24 cellular contexts compared by ENCODE assay signal in genomic region chr18:72828601-72829000, GRCh38. TPM values are rescaled to one million over a fixed set of nuclear protein-coding genes. Genes with fewer than 3 reads are reported as not detected.
DNase-seq lines count a peak whose midpoint lies in the region; ATAC-seq, FAIRE-seq and TF ChIP-seq lines count a peak whose summit lies in the region.
"Had no signal": no experiment of that assay in that cellular context is flagged by ENCODE, and none has a peak within 500 bp of the region (broad histone marks: within the 10 kb centered on the region; RNA-seq: fewer than 3 reads in every experiment).

No MANE protein-coding gene starts in this region.

- no peaks in the 10 kb centered on the region for H3K36me3 ChIP-seq in MM.1S (replicated peaks; ENCODE audit: insufficient read depth, low read length)
- no peaks in the 10 kb centered on the region for H3K36me3 ChIP-seq in neural cell (ENCODE audit: insufficient read depth, low read length)
- H3K36me3 ChIP-seq: BLaER1 treated with 17β-estradiol and CSF1 and Interleukin-3, amounts not matched to agents 10 nM and 100 nM had no signal

- no peak overlapping the region for H3K27ac Mint-ChIP-seq in HFFc6
- H3K27ac Mint-ChIP-seq: B cell; CD4-positive, alpha-beta T cell; CD8-positive, alpha-beta T cell had no signal

- no peak for FAIRE-seq in GM12892 (lab: Jason Lieb, UNC)
- FAIRE-seq: GM12878, GM19239 had no signal

- H3K4me3 Mint-ChIP-seq in HFFc6: no peak overlapping the region
- H3K4me3 Mint-ChIP-seq: B cell; CD4-positive, alpha-beta T cell; CD8-positive, alpha-beta T cell had no signal

- H3K9ac ChIP-seq in MM.1S (ENCODE audit: low read length) (no peak overlapping the region), neural cell (ENCODE audit: low read length) (no peak overlapping the region)
- H3K9ac ChIP-seq: BLaER1 treated with 17β-estradiol and CSF1 and Interleukin-3, amounts not matched to agents 10 nM and 100 nM had no signal

- no peak overlapping the region for H3K27ac ChIP-seq in MM.1S (ENCODE audit: low read length)
- H3K27ac ChIP-seq in neural cell (ENCODE audit: low read length): no peak overlapping the region
- H3K27ac ChIP-seq: BLaER1 treated with 17β-estradiol and CSF1 and Interleukin-3, amounts not matched to agents 10 nM and 100 nM; C4-2B had no signal

- peak; percentile 91 for TF ChIP-seq EP300 in neural cell (conservative IDR thresholded peaks at IDR 0.05; ENCODE audit: poor library complexity, severe bottlenecking)

- no peak overlapping the region for H3K4me3 ChIP-seq in Jurkat, Clone E6-1 (ENCODE audit: low read length)
- H3K4me3 ChIP-seq in MM.1S (ENCODE audit: low read length) (no peak overlapping the region), neural cell (ENCODE audit: low read length) (no peak overlapping the region)
- H3K4me3 ChIP-seq: BLaER1 treated with 17β-estradiol and CSF1 and Interleukin-3, amounts not matched to agents 10 nM and 100 nM; GM12878 had no signal

- H3K4me2 ChIP-seq in MM.1S (ENCODE audit: low read depth, low read length): no peak overlapping the region
- H3K4me2 ChIP-seq in neural cell (ENCODE audit: low read length): no peak overlapping the region
- H3K4me2 ChIP-seq: BLaER1 treated with 17β-estradiol and CSF1 and Interleukin-3, amounts not matched to agents 10 nM and 100 nM had no signal

- H4K20me1 ChIP-seq in MM.1S (ENCODE audit: insufficient read depth, low read length) (no peaks in the 10 kb centered on the region), neural cell (ENCODE audit: insufficient read depth) (no peaks in the 10 kb centered on the region)
- H4K20me1 ChIP-seq: BLaER1 treated with 17β-estradiol and CSF1 and Interleukin-3, amounts not matched to agents 10 nM and 100 nM had no signal

- no peak overlapping the region for H2AFZ ChIP-seq in MM.1S (ENCODE audit: low read length)
- H2AFZ ChIP-seq in neural cell (ENCODE audit: low read depth, low read length): no peak overlapping the region

- H3K4me1 ChIP-seq in MM.1S (ENCODE audit: low read length): no peaks in the 10 kb centered on the region; the same call in 1 of the 2 replicates
- H3K4me1 ChIP-seq: Caco-2 had no signal

- H3K36me3 Mint-ChIP-seq in HFFc6 (ENCODE audit: low read depth): no peaks in the 10 kb centered on the region
- H3K36me3 Mint-ChIP-seq: CD8-positive, alpha-beta T cell had no signal

- H3K9me3 Mint-ChIP-seq in HFFc6: no peaks in the 10 kb centered on the region

- H3K9me2 ChIP-seq in MM.1S (replicated peaks; ENCODE audit: insufficient read depth, low read length): no peaks in the 10 kb centered on the region
- no peaks in the 10 kb centered on the region for H3K9me2 ChIP-seq in neural cell (ENCODE audit: insufficient read depth, low read length)

- peak; percentile 85 for DNase-seq in Jurkat, Clone E6-1 (ENCODE audit: low read depth, low spot score)
- DNase-seq in MM.1S (peak; percentile 36), OCI-M1 (lab: John Stamatoyannopoulos, UW) (peak; percentile 26), GM12892 (ENCODE audit: insufficient read length) (no peak), HFFc6 (no peak), occipital lobe (lab: John Stamatoyannopoulos, UW) (no peak)
- DNase-seq: 8988T; ACHN; AML-193; Caco-2; Calu3; CD4-positive, alpha-beta T cell; CD8-positive, alpha-beta T cell; DMS79 treated with DMSO at 0.1 percent for 48 hours; EL; GDM1 had no signal

- H3K27me3 ChIP-seq in MM.1S (replicated peaks; ENCODE audit: insufficient read depth, low read length): no peaks in the 10 kb centered on the region
- peaks cover 23% of the 10 kb centered on the region for H3K27me3 ChIP-seq in neural cell (ENCODE audit: insufficient read depth, low read depth, low read length)
- H3K27me3 ChIP-seq: BLaER1 treated with 17β-estradiol and CSF1 and Interleukin-3, amounts not matched to agents 10 nM and 100 nM had no signal

- TF ChIP-seq POLR2A in GM12892 (IDR thresholded peaks at IDR 0.05; ENCODE audit: low read depth, low read length): no peak

- no peaks in the 10 kb centered on the region for H3K79me2 ChIP-seq in MM.1S (ENCODE audit: low read length)
- H3K79me2 ChIP-seq in neural cell (replicated peaks; ENCODE audit: insufficient read depth, low read length): no peaks in the 10 kb centered on the region

- H3K27me3 Mint-ChIP-seq in HFFc6 (ENCODE audit: insufficient read depth): peaks cover 2% of the 10 kb centered on the region; the same call in 1 of the 2 replicates
- H3K27me3 Mint-ChIP-seq: CD4-positive, alpha-beta T cell had no signal

- peaks cover 6% of the 10 kb centered on the region; the same call in 1 of the 2 replicates for H3K4me1 Mint-ChIP-seq in HFFc6 (ENCODE audit: low read depth)
- H3K4me1 Mint-ChIP-seq: B cell had no signal

- ATAC-seq in GM21423 (IDR thresholded peaks at IDR 0.05; ENCODE audit: unreplicated experiment): no peak
- ATAC-seq: CD8-positive, alpha-beta T cell; GM12878 had no signal

- H3K9me3 ChIP-seq in MM.1S (replicated peaks; ENCODE audit: insufficient read depth, low read length) (no peaks in the 10 kb centered on the region), neural cell (ENCODE audit: low read length) (no peaks in the 10 kb centered on the region)
- H3K9me3 ChIP-seq: BLaER1 treated with 17β-estradiol and CSF1 and Interleukin-3, amounts not matched to agents 10 nM and 100 nM; Caco-2 had no signal

- no peak for TF ChIP-seq CTCF in MM.1S (IDR thresholded peaks at IDR 0.05; ENCODE audit: low read length)
- no peak for TF ChIP-seq CTCF in neural cell (IDR thresholded peaks at IDR 0.05; ENCODE audit: poor library complexity, severe bottlenecking)
- no peak for TF ChIP-seq CTCF in HFFc6 (IDR thresholded peaks at IDR 0.05)

- no peak for TF ChIP-seq RAD21 in neural cell (conservative IDR thresholded peaks at IDR 0.05)

- H3F3A ChIP-seq in MM.1S (ENCODE audit: insufficient read depth, low read length) (no peaks in the 10 kb centered on the region), neural cell (ENCODE audit: insufficient read depth, low read length, poor library complexity, severe bottlenecking) (no peaks in the 10 kb centered on the region)

TF ChIP-seq in neural cell, 6 proteins besides CTCF, POLR2A, EP300 and RAD21:
- TF ChIP-seq POLR2AphosphoS5 (IDR thresholded peaks at IDR 0.05) (peak; percentile 80), EZH2 (IDR thresholded peaks at IDR 0.05; ENCODE audit: borderline replicate concordance, insufficient read depth, low read length, poor library complexity, severe bottlenecking) (no peak)
TF ChIP-seq in neural cell: peak in this region for 1.

RNA-seq across cellular contexts. Expression of gene NETO1, which starts 39.2 kb away (rescaled TPM):
- 10.1 TPM for polyA plus RNA-seq in Jurkat, Clone E6-1 (2012; ENCODE audit: insufficient read depth, insufficient read length)
- polyA plus RNA-seq in neural cell: 0.16 and 0.45 TPM in 2 replicates
- 1.5 and 2.9 TPM in 2 replicates for polyA minus RNA-seq in neural cell
- 0.11 TPM for polyA plus RNA-seq in GM12892 (2012; ENCODE audit: missing spikeins)
- not detected for total RNA-seq in HFFc6 (2021; fragmentation: NEBNext Ultra II Directional; extraction: Animal tissue kit (Norgen Biotek cat#: 25700))
- 47.7 TPM for total RNA-seq in occipital lobe
- total RNA-seq: Caco-2; Calu3; CD4-positive, alpha-beta T cell; CD8-positive, alpha-beta T cell; G401; GM12878 had no signal

Comparison
In these comparisons a context has a peak if more than half of its experiments do, and no peak if none do; other contexts are left out.
1. DNase-seq: peak in Jurkat, Clone E6-1 (single experiment), MM.1S (single experiment) and OCI-M1 (single experiment); none in GM12892 (single experiment), HFFc6 (single experiment) and occipital lobe (single experiment).
2. RNA of gene NETO1, which starts 39.2 kb away (total RNA-seq): 47.7 TPM in occipital lobe (single experiment); not detected in HFFc6; every median in the first group is over 10 times any median in the second.